In genomic region chr5:83509535-83509934, GRCh38 we compare ENCODE assay signal across 10 cellular contexts. TPM values are rescaled to one million over a fixed set of nuclear protein-coding genes. Genes with fewer than 3 reads are reported as not detected.
DNase-seq lines count a peak whose midpoint lies in the region; ATAC-seq, FAIRE-seq and TF ChIP-seq lines count a peak whose summit lies in the region.
"Had no signal": no experiment of that assay in that cellular context is flagged by ENCODE, and none has a peak within 500 bp of the region (broad histone marks: within the 10 kb centered on the region; RNA-seq: fewer than 3 reads in every experiment).

No MANE protein-coding gene starts in this region.

- H3F3A ChIP-seq in GM23338 (replicated peaks; ENCODE audit: low read depth) = no peaks in the 10 kb centered on the region

- H3K4me1 Mint-ChIP-seq in GM23338 = peaks cover 5% of the 10 kb centered on the region
- H3K4me1 Mint-ChIP-seq in naive thymus-derived CD4-positive, alpha-beta T cell = no peaks in the 10 kb centered on the region

- H3K36me3 ChIP-seq in GM23338 (ENCODE audit: insufficient read depth) = peaks cover 25% of the 10 kb centered on the region; the same call in 1 of the 2 replicates
- H3K36me3 ChIP-seq in naive thymus-derived CD4-positive, alpha-beta T cell (ENCODE audit: control insufficient read depth in 2 of 3, insufficient read depth in 3 of 3, low read length in 3 of 3) = no peaks in the 10 kb centered on the region

- H3K27ac ChIP-seq in GM23338 (ENCODE audit: low read depth) = no peak overlapping the region
- H3K27ac ChIP-seq in naive thymus-derived CD4-positive, alpha-beta T cell (ENCODE audit: low read depth, low read length) = no peak overlapping the region

- no peak for FAIRE-seq in RCC 7860 (lab: Jason Lieb, UNC)
- FAIRE-seq: G401.6 had no signal

- H3K4me2 ChIP-seq in GM23338 = no peak overlapping the region

- no peaks in the 10 kb centered on the region for H3K27me3 ChIP-seq in GM23338 (ENCODE audit: insufficient read depth)
- H3K27me3 ChIP-seq in naive thymus-derived CD4-positive, alpha-beta T cell (ENCODE audit: control insufficient read depth in 2 of 2, insufficient read depth in 2 of 2, low read length in 2 of 2) = no peaks in the 10 kb centered on the region

- H3K9me2 ChIP-seq in GM23338 (ENCODE audit: insufficient read depth) = no peaks in the 10 kb centered on the region

- peak overlapping the region; percentile 85 for H3K27ac Mint-ChIP-seq in GM23338
- no peak overlapping the region for H3K27ac Mint-ChIP-seq in naive thymus-derived CD4-positive, alpha-beta T cell

- no peaks in the 10 kb centered on the region for H3K9me3 ChIP-seq in naive thymus-derived CD4-positive, alpha-beta T cell (ENCODE audit: control insufficient read depth in 2 of 3, low read length in 3 of 3)

- no peak overlapping the region for H2AFZ ChIP-seq in GM23338

- H3K36me3 Mint-ChIP-seq in GM23338 (ENCODE audit: low read depth) = peaks cover 66% of the 10 kb centered on the region
- H3K36me3 Mint-ChIP-seq in naive thymus-derived CD4-positive, alpha-beta T cell = peaks cover 0 to 5% (median 0%) of the 10 kb centered on the region in 5 donors

- H3K4me3 Mint-ChIP-seq in GM23338 = no peak overlapping the region
- no peak overlapping the region for H3K4me3 Mint-ChIP-seq in naive thymus-derived CD4-positive, alpha-beta T cell

- peaks cover 45% of the 10 kb centered on the region for H3K79me2 ChIP-seq in GM23338 (replicated peaks; ENCODE audit: insufficient read depth)

- ATAC-seq in GM23338 (no peak; the same call in 1 of the 3 replicates), HG03135 (IDR thresholded peaks at IDR 0.05; ENCODE audit: unreplicated experiment) (no peak)
- no peak for ATAC-seq in activated CD4-positive, CD25-positive, alpha-beta regulatory T cell treated with anti-CD3 and anti-CD28 coated beads, Interleukin-2, amount 50 U/mL, for 24 hours
- no peak for ATAC-seq in naive thymus-derived CD4-positive, alpha-beta T cell

- POLR2A ChIA-PET in naive thymus-derived CD4-positive, alpha-beta T cell (lab: Charles Lee) = no interaction called here

- H3K4me1 ChIP-seq in GM23338 (ENCODE audit: insufficient read depth) = no peaks in the 10 kb centered on the region
- no peaks in the 10 kb centered on the region for H3K4me1 ChIP-seq in naive thymus-derived CD4-positive, alpha-beta T cell (ENCODE audit: control insufficient read depth in 2 of 2, insufficient read depth in 2 of 2, low read length in 2 of 2)

- DNase-seq in GM23338 (ENCODE audit: low spot score) = no peak
- peak; percentile 27 for DNase-seq in RCC 7860 (ENCODE audit: low spot score)
- peak; percentile 88 for DNase-seq in fibroblast of pulmonary artery (ENCODE audit: low read depth)
- DNase-seq in pons (ENCODE audit: low spot score) = peak; percentile 7
- DNase-seq in naive thymus-derived CD4-positive, alpha-beta T cell = no peak
- no peak for DNase-seq in GM10266 (ENCODE audit: extremely low spot score)

- CTCF ChIA-PET in naive thymus-derived CD4-positive, alpha-beta T cell (lab: Charles Lee) = no interaction called here

- peaks cover 3% of the 10 kb centered on the region; the same call in 1 of the 2 replicates for H4K20me1 ChIP-seq in GM23338 (replicated peaks; ENCODE audit: insufficient read depth)

- H3K27me3 Mint-ChIP-seq in GM23338 (ENCODE audit: insufficient read depth, low read depth, poor library complexity) = peaks cover 11% of the 10 kb centered on the region
- peaks cover 0 to 7% (median 5%) of the 10 kb centered on the region in 5 donors for H3K27me3 Mint-ChIP-seq in naive thymus-derived CD4-positive, alpha-beta T cell

- intact Hi-C loops in naive thymus-derived CD4-positive, alpha-beta T cell (cut with micrococcal nuclease) = no loop called here

- peaks cover 22% of the 10 kb centered on the region for H3K9me3 Mint-ChIP-seq in GM23338
- peaks cover 0 to 6% (median 5%) of the 10 kb centered on the region in 11 donors for H3K9me3 Mint-ChIP-seq in naive thymus-derived CD4-positive, alpha-beta T cell

- TF ChIP-seq CTCF in GM23338 (conservative IDR thresholded peaks at IDR 0.05; ENCODE audit: low read depth in 2 of 2) (no peak), fibroblast of pulmonary artery (IDR thresholded peaks at IDR 0.05; ENCODE audit: low read length, missing control alignments) (no peak), GM10266 (IDR thresholded peaks at IDR 0.05; ENCODE audit: control insufficient read depth, insufficient read depth, low read depth, missing control alignments) (no peak)

- H3K4me3 ChIP-seq in GM23338 (no peak overlapping the region), fibroblast of pulmonary artery (replicated peaks; ENCODE audit: low read depth, low read length) (no peak overlapping the region)
- no peak overlapping the region for H3K4me3 ChIP-seq in naive thymus-derived CD4-positive, alpha-beta T cell (ENCODE audit: low read length)

TF ChIP-seq in GM23338, 12 proteins besides CTCF, POLR2A, EP300 and RAD21 (continues in another document):
- TF ChIP-seq REST (IDR thresholded peaks at IDR 0.05; ENCODE audit: unreplicated experiment) (no peak), CREB1 (CRISPR knock-in tag; IDR thresholded peaks at IDR 0.05; ENCODE audit: low read depth) (no peak), EZH2 (IDR thresholded peaks at IDR 0.05; ENCODE audit: low read depth, unreplicated experiment) (no peak), ZNF114 (CRISPR knock-in tag; IDR thresholded peaks at IDR 0.05) (no peak), NANOG (IDR thresholded peaks at IDR 0.05; ENCODE audit: borderline replicate concordance) (no peak)

RNA-seq across cellular contexts. Expression of gene VCAN, which starts 38.0 kb away (rescaled TPM):
- total RNA-seq in GM23338 (2014; rRNA removed; shearing (Covaris generic)) = 373 and 404 TPM in 2 replicates
- polyA plus RNA-seq in GM23338 (2016; fragmentation: Nextera tagmentation; extraction: Ambion mirVana) = 133 and 137 TPM in 2 replicates
- 100 to 1,000 TPM in 1 of 5 experiments, 10 to 100 TPM in 1, 1 to 10 TPM in 2, under 1 TPM in 1; 0.31 to 563 (median 1.5) TPM for total RNA-seq in naive thymus-derived CD4-positive, alpha-beta T cell
- polyA plus RNA-seq in naive thymus-derived CD4-positive, alpha-beta T cell = under 1 TPM; 0.28 to 0.35 TPM
- total RNA-seq: HT-29 had no signal

Comparison
In these comparisons a context has a peak if more than half of its experiments do, and no peak if none do; other contexts are left out.
1. DNase-seq: peak in RCC 7860 (single experiment), fibroblast of pulmonary artery (single experiment) and pons (single experiment); none in GM23338 (single experiment), naive thymus-derived CD4-positive, alpha-beta T cell (0 of 9) and GM10266 (single experiment).